ENCODE assay signal across 10 cellular contexts in genomic region chrX:124216396-124217124, GRCh38.
DNase-seq lines count a peak whose midpoint lies in the region; ATAC-seq and TF ChIP-seq lines count a peak whose summit lies in the region.
"Had no signal": no experiment of that assay in that cellular context is flagged by ENCODE, and none has a peak within 500 bp of the region (broad histone marks: within the 10 kb centered on the region; RNA-seq: fewer than 3 reads in every experiment).

No MANE protein-coding gene starts in this region.

- DNase-seq in SK-N-SH: no peak
- peak; percentile 82 for DNase-seq in KBM-7
- DNase-seq in activated naive CD8-positive, alpha-beta T cell treated with anti-CD3 and anti-CD28 coated beads for 36 hours: no peak
- DNase-seq in nephron progenitor cell: no peak
- no peak for DNase-seq in activated CD4-positive, CD25-positive, alpha-beta regulatory T cell (lab: John Stamatoyannopoulos, UW)
- DNase-seq in SK-N-DZ (ENCODE audit: low spot score): no peak
- DNase-seq: mesenchymal stem cell had no signal

- peak overlapping the region; percentile 32 for H3K4me3 Mint-ChIP-seq in activated naive CD8-positive, alpha-beta T cell treated with anti-CD3 and anti-CD28 coated beads for 36 hours
- no peak overlapping the region for H3K4me3 Mint-ChIP-seq in nephron progenitor cell

- no peaks in the 10 kb centered on the region for H4K20me1 ChIP-seq in SK-N-SH (ENCODE audit: insufficient read depth)

- peaks cover 0 to 27% of the 10 kb centered on the region in 2 experiments; a peak in 1 of 4 replicates for H3K4me1 ChIP-seq in SK-N-SH (ENCODE audit: control insufficient read depth in 1 of 2, insufficient read depth in 2 of 2, low read depth in 1 of 2, low read length in 1 of 2)

- 45% methylated on average over 8 of the region's 8 CpGs for WGBS in SK-N-SH (ENCODE audit: low lambda C conversion rate)

- in situ Hi-C loops in KBM-7 (cut with MboI; ENCODE audit: low pct_unique_long_range_greater_than_20kb, low sequenced_read_pairs): no loop called here

- no peak overlapping the region for H3K4me3 ChIP-seq in SK-N-SH (ENCODE audit: low read depth in 2 of 2, low read length in 1 of 2)
- H3K4me3 ChIP-seq: cardiac muscle cell had no signal

- no peaks in the 10 kb centered on the region for H3K79me2 ChIP-seq in SK-N-SH (ENCODE audit: insufficient read depth)

- no peaks in the 10 kb centered on the region for H3K9me3 ChIP-seq in SK-N-SH

- no peaks in the 10 kb centered on the region for H3K27me3 ChIP-seq in SK-N-SH (ENCODE audit: insufficient read depth)
- H3K27me3 ChIP-seq: cardiac muscle cell had no signal

- no peaks in the 10 kb centered on the region for H3K9me2 ChIP-seq in SK-N-SH

- peak overlapping the region; percentile 97 for H3K27ac Mint-ChIP-seq in activated naive CD8-positive, alpha-beta T cell treated with anti-CD3 and anti-CD28 coated beads for 36 hours
- H3K27ac Mint-ChIP-seq in nephron progenitor cell: peak overlapping the region; percentile 93

- H3K27ac ChIP-seq in SK-N-SH (ENCODE audit: low read depth in 2 of 2, low read length in 1 of 2): peak overlapping the region in 1 of 2 experiments; percentile 80; a peak in 1 of 4 replicates
- H3K27ac ChIP-seq: cardiac muscle cell had no signal

- peaks cover 23% of the 10 kb centered on the region for H3K36me3 Mint-ChIP-seq in activated naive CD8-positive, alpha-beta T cell treated with anti-CD3 and anti-CD28 coated beads for 36 hours
- no peaks in the 10 kb centered on the region for H3K36me3 Mint-ChIP-seq in nephron progenitor cell (ENCODE audit: low read depth)

- no peak for TF ChIP-seq RAD21 in SK-N-SH (IDR thresholded peaks at IDR 0.05; ENCODE audit: low read length)

- H3K27me3 Mint-ChIP-seq in activated naive CD8-positive, alpha-beta T cell treated with anti-CD3 and anti-CD28 coated beads for 36 hours: no peaks in the 10 kb centered on the region
- peaks cover 4% of the 10 kb centered on the region for H3K27me3 Mint-ChIP-seq in nephron progenitor cell (ENCODE audit: low read depth, poor library complexity)

- H3F3A ChIP-seq in SK-N-SH (replicated peaks; ENCODE audit: insufficient read depth): peaks cover 4% of the 10 kb centered on the region

- TF ChIP-seq CTCF in SK-N-SH (IDR thresholded peaks at IDR 0.05) (no peak), nephron progenitor cell (IDR thresholded peaks at IDR 0.05) (no peak)

- H3K9me3 Mint-ChIP-seq in activated naive CD8-positive, alpha-beta T cell treated with anti-CD3 and anti-CD28 coated beads for 36 hours: peaks cover 9% of the 10 kb centered on the region
- no peaks in the 10 kb centered on the region for H3K9me3 Mint-ChIP-seq in nephron progenitor cell

- CTCF ChIA-PET in SK-N-SH (lab: Yijun Ruan, JAX): no interaction called here

- H3K4me2 ChIP-seq in SK-N-SH: no peak overlapping the region

- no peak overlapping the region for H3K9ac ChIP-seq in SK-N-SH

- no peak for TF ChIP-seq EP300 in SK-N-SH (IDR thresholded peaks at IDR 0.05; ENCODE audit: borderline replicate concordance in 1 of 2, low read depth in 1 of 2, low read length in 1 of 2)

- POLR2A ChIA-PET in SK-N-SH (lab: Yijun Ruan, JAX): no interaction called here

- ATAC-seq in SK-N-SH treated with all-trans-retinoic acid at 6 μM for 48 hours (no peak), GM21737 (IDR thresholded peaks at IDR 0.05; ENCODE audit: unreplicated experiment) (no peak)

- peak overlapping the region; percentile 67; the same call in 1 of the 2 replicates for H2AFZ ChIP-seq in SK-N-SH (ENCODE audit: low read depth)

- no peaks in the 10 kb centered on the region for H3K36me3 ChIP-seq in SK-N-SH (replicated peaks in 1 of 2; ENCODE audit: control insufficient read depth in 1 of 2, insufficient read depth in 2 of 2, low read length in 1 of 2)
- H3K36me3 ChIP-seq: cardiac muscle cell had no signal

- H3K4me1 Mint-ChIP-seq in activated naive CD8-positive, alpha-beta T cell treated with anti-CD3 and anti-CD28 coated beads for 36 hours: peaks cover 69% of the 10 kb centered on the region
- H3K4me1 Mint-ChIP-seq in nephron progenitor cell: peaks cover 41% of the 10 kb centered on the region

TF ChIP-seq in SK-N-SH, 30 proteins besides CTCF, POLR2A, EP300 and RAD21:
- TF ChIP-seq IRF3 (IDR thresholded peaks at IDR 0.05; ENCODE audit: low read depth, low read length): no peak
- TF ChIP-seq POLR2AphosphoS5 (IDR thresholded peaks at IDR 0.05; ENCODE audit: low read depth, low read length): no peak

TF ChIP-seq in SK-N-SH treated with all-trans-retinoic acid at 6 μM for 48 hours, 23 proteins besides CTCF, POLR2A, EP300 and RAD21:
- TF ChIP-seq GLIS3 (CRISPR knock-in tag; IDR thresholded peaks at IDR 0.05): no peak
- TF ChIP-seq ZFP30 (CRISPR knock-in tag; IDR thresholded peaks at IDR 0.05): no peak
- TF ChIP-seq ZC3H10 (CRISPR knock-in tag; IDR thresholded peaks at IDR 0.05): no peak
- TF ChIP-seq ZFP3 (CRISPR knock-in tag; IDR thresholded peaks at IDR 0.05): no peak
- TF ChIP-seq PATZ1 (CRISPR knock-in tag; IDR thresholded peaks at IDR 0.05; ENCODE audit: borderline replicate concordance): no peak
- no peak for TF ChIP-seq ZNF70 (CRISPR knock-in tag; IDR thresholded peaks at IDR 0.05)
- TF ChIP-seq ARNTL (CRISPR knock-in tag; IDR thresholded peaks at IDR 0.05; ENCODE audit: borderline replicate concordance, low read depth): no peak
